26 cellular contexts compared by ENCODE assay signal in the genomic region with DNA sequence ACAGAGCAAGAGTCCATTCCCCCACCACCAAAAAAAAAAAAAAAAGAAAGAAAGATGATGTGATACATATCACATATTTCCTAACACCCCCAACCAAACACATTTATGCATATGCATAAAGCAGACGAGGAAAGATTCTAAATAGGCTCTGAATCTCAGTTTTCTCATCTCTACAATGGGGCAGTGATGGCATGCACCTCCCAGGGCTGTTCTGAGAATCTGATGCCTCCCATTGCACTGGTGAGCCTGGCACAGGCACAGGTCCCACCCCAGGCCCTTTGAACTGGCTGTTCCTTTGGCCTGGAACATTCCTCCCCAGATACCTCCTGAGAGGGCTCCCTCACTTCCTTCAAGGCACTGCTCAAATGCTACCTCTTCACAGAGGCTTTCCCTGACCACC.
DNase-seq lines count a peak whose midpoint lies in the region; ATAC-seq and TF ChIP-seq lines count a peak whose summit lies in the region.
"Had no signal": no experiment of that assay in that cellular context is flagged by ENCODE, and none has a peak within 500 bp of the region (broad histone marks: within the 10 kb centered on the region; RNA-seq: fewer than 3 reads in every experiment).

No MANE protein-coding gene starts in this region.

- no peaks in the 10 kb centered on the region for H3K23me2 ChIP-seq in H9 (ENCODE audit: insufficient read length, low read depth, low read length, poor library complexity, severe bottlenecking)

- H2AK5ac ChIP-seq in H9 (ENCODE audit: insufficient read length, low read length) = no peak overlapping the region

- no peak overlapping the region for H4K8ac ChIP-seq in H9 (replicated peaks; ENCODE audit: insufficient read length, low read depth, low read length)

- no peaks in the 10 kb centered on the region for H3K79me1 ChIP-seq in H9 (ENCODE audit: insufficient read depth, low read depth, low read length, poor library complexity, severe bottlenecking)

- in situ Hi-C loops in mammary epithelial cell (cut with MboI; ENCODE audit: low sequenced_read_pairs in 2 of 2) = no loop called here

- TF ChIP-seq CTCF in MCF 10A (IDR thresholded peaks at IDR 0.05; ENCODE audit: unreplicated experiment) (no peak), mammary epithelial cell (conservative IDR thresholded peaks at IDR 0.05 in 1 of 2, IDR thresholded peaks at IDR 0.05 in 1 of 2; ENCODE audit: extremely low read depth in 1 of 2, insufficient read depth in 1 of 2, low read depth in 1 of 2, low read length in 2 of 2) (no peak), RWPE1 (conservative IDR thresholded peaks at IDR 0.05; ENCODE audit: low read depth) (no peak), glutamatergic neuron (IDR thresholded peaks at IDR 0.05; ENCODE audit: partially characterized antibody, unreplicated experiment) (no peak), H9 (conservative IDR thresholded peaks at IDR 0.05) (no peak)

- H3K4ac ChIP-seq in H9 (ENCODE audit: low read depth, low read length) = no peak overlapping the region

- H3K4me1 ChIP-seq in mammary epithelial cell (ENCODE audit: insufficient read depth, low read length) (no peaks in the 10 kb centered on the region), H9 (ENCODE audit: insufficient read depth, low read length) (no peaks in the 10 kb centered on the region; the same call in 1 of the 2 replicates)

- POLR2A ChIA-PET in MCF 10A (lab: Yijun Ruan, JAX) (interaction anchor here (0.8 to 1.2 kb wide), 2 partner anchors 8 to 9 kb away, joined by 3 read pairs; no protein-coding TSS in a partner anchor), RWPE1 (lab: Yijun Ruan, JAX; ENCODE audit: low non-redundant PET) (no interaction called here)

- no peak overlapping the region for H3K4me2 ChIP-seq in mammary epithelial cell (ENCODE audit: insufficient read depth, low read depth, low read length)
- no peak overlapping the region for H3K4me2 ChIP-seq in H9 (ENCODE audit: insufficient read depth, insufficient read length, low read length)

- H2BK15ac ChIP-seq in H9 (ENCODE audit: low read depth, low read length) = no peak overlapping the region

- no peak overlapping the region for H2AFZ ChIP-seq in mammary epithelial cell (ENCODE audit: low read depth, low read length)
- no peak overlapping the region for H2AFZ ChIP-seq in H9 (ENCODE audit: low read length)

- TSS peak; percentile 18 for BruUV-seq in MCF 10A (replicated peaks; lab: Mats Ljungman, UMichigan)
- no TSS peak for BruUV-seq in mammary epithelial cell (replicated peaks; lab: Mats Ljungman, UMichigan)

- H4K5ac ChIP-seq in H9 (ENCODE audit: insufficient read length, low read depth, low read length) = no peak overlapping the region

- CTCF ChIA-PET in MCF 10A (lab: Yijun Ruan, JAX) = no interaction called here
- CTCF ChIA-PET in mammary epithelial cell (lab: Charles Lee; ENCODE audit: low non-redundant PET) = interaction anchor here (0.6 kb wide), 1 partner anchor 68 kb away, joined by 3 read pairs; no protein-coding TSS in a partner anchor
- CTCF ChIA-PET in RWPE1 (lab: Yijun Ruan, JAX) = no interaction called here

- H3K27me3 ChIP-seq in mammary epithelial cell (ENCODE audit: insufficient read depth, low read length) (no peaks in the 10 kb centered on the region), H9 (ENCODE audit: insufficient read depth, low read length) (no peaks in the 10 kb centered on the region; the same call in 1 of the 2 replicates)
- H3K27me3 ChIP-seq: breast epithelium, sigmoid colon, tibial artery had no signal

- H3K27me3 Mint-ChIP-seq in MCF 10A (ENCODE audit: insufficient read depth, unreplicated experiment) = no peaks in the 10 kb centered on the region
- peaks cover 3% of the 10 kb centered on the region for H3K27me3 Mint-ChIP-seq in glutamatergic neuron (ENCODE audit: unreplicated experiment)
- H3K27me3 Mint-ChIP-seq in H9 (ENCODE audit: low read depth) = no peaks in the 10 kb centered on the region; the same call in none of the 2 replicates

- intact Hi-C loops in MCF 10A (cut with micrococcal nuclease) (loop anchor here (5.0 kb wide), 1 partner anchor 68 kb away; no protein-coding TSS in a partner anchor), mammary epithelial cell (cut with micrococcal nuclease) (no loop called here)

- no peaks in the 10 kb centered on the region for H3K9me3 ChIP-seq in mammary epithelial cell (replicated peaks; ENCODE audit: insufficient read depth, low read length)
- no peaks in the 10 kb centered on the region for H3K9me3 ChIP-seq in H9 (ENCODE audit: control insufficient read depth, low read depth, low read length)
- H3K9me3 ChIP-seq: breast epithelium, prostate gland, tibial artery had no signal

- WGBS in mammary epithelial cell (ENCODE audit: low coverage, missing lambda C conversion rate) = 57% methylated on average over 1 of the region's 1 CpG
- no CpG with 5 or more reads among the region's 1 CpG for WGBS in H9 (ENCODE audit: extremely low coverage, insufficient read length, low lambda C conversion rate)

- no peak overlapping the region for H2BK120ac ChIP-seq in H9 (ENCODE audit: low read depth, low read length, poor library complexity, severe bottlenecking)

- ATAC-seq in stimulated activated effector memory CD8-positive, alpha-beta T cell treated with anti-CD3 and anti-CD28 coated beads, Interleukin-12 subunit alpha, Interleukin-12 subunit beta, amount 100 ng/mL, for 72 hours = no peak
- ATAC-seq in GM19351 (IDR thresholded peaks at IDR 0.05; ENCODE audit: unreplicated experiment) (no peak), HG03135 (IDR thresholded peaks at IDR 0.05; ENCODE audit: unreplicated experiment) (no peak)
- ATAC-seq: left ventricle myocardium superior had no signal

- H3K18ac ChIP-seq in H9 (ENCODE audit: insufficient read length, low read depth, low read length) = no peak overlapping the region

- no peak overlapping the region for H3K27ac Mint-ChIP-seq in MCF 10A (ENCODE audit: low read depth, unreplicated experiment)
- peak overlapping the region; percentile 52 for H3K27ac Mint-ChIP-seq in glutamatergic neuron (ENCODE audit: unreplicated experiment)
- peak overlapping the region; percentile 27 for H3K27ac Mint-ChIP-seq in stimulated activated effector memory CD8-positive, alpha-beta T cell treated with anti-CD3 and anti-CD28 coated beads, Interleukin-12 subunit alpha, Interleukin-12 subunit beta, amount 100 ng/mL, for 72 hours
- no peak overlapping the region for H3K27ac Mint-ChIP-seq in H9
- H3K27ac Mint-ChIP-seq: activated B cell treated with CpG ODN at 0.5 μM for 24 hours; activated naive CD4-positive, alpha-beta T cell treated with anti-CD3 and anti-CD28 coated beads for 36 hours; activated T-helper 1 cell treated with anti-CD3 and anti-CD28 coated beads, Interleukin-12 subunit alpha, Interleukin-12 subunit beta, Interleukin-2, Interleukin-4 antibody, amounts not matched to agents 30 ng/mL and 10 ng/mL and 1 ng/mL, durations not matched to agents 14 hours and 24 hours and 36 hours had no signal

- no peak overlapping the region for H3K4me3 Mint-ChIP-seq in MCF 10A (ENCODE audit: unreplicated experiment)
- no peak overlapping the region for H3K4me3 Mint-ChIP-seq in glutamatergic neuron (ENCODE audit: unreplicated experiment)
- H3K4me3 Mint-ChIP-seq in stimulated activated effector memory CD8-positive, alpha-beta T cell treated with anti-CD3 and anti-CD28 coated beads, Interleukin-12 subunit alpha, Interleukin-12 subunit beta, amount 100 ng/mL, for 72 hours = no peak overlapping the region
- H3K4me3 Mint-ChIP-seq in H9 = no peak overlapping the region
- H3K4me3 Mint-ChIP-seq: activated B cell treated with CpG ODN at 0.5 μM for 24 hours; activated naive CD4-positive, alpha-beta T cell treated with anti-CD3 and anti-CD28 coated beads for 36 hours; activated T-helper 1 cell treated with anti-CD3 and anti-CD28 coated beads, Interleukin-12 subunit alpha, Interleukin-12 subunit beta, Interleukin-2, Interleukin-4 antibody, amounts not matched to agents 30 ng/mL and 10 ng/mL and 1 ng/mL, durations not matched to agents 14 hours and 24 hours and 36 hours; CD4-positive, alpha-beta memory T cell; naive B cell had no signal

- no peak overlapping the region for H2BK20ac ChIP-seq in H9 (ENCODE audit: low read depth, low read length, poor library complexity, severe bottlenecking)

- H3K27ac ChIP-seq in mammary epithelial cell (ENCODE audit: insufficient read depth, low read depth, low read length) = no peak overlapping the region
- H3K27ac ChIP-seq in RWPE1 = peak overlapping the region; percentile 26
- no peak overlapping the region for H3K27ac ChIP-seq in H9 (ENCODE audit: insufficient read length, low read depth, low read length)
- H3K27ac ChIP-seq: breast epithelium, prostate gland, tibial artery had no signal

- H3K79me2 ChIP-seq in mammary epithelial cell (ENCODE audit: insufficient read depth, low read length) (no peaks in the 10 kb centered on the region), H9 (ENCODE audit: insufficient read depth, low read length) (no peaks in the 10 kb centered on the region)

- H3K4me1 Mint-ChIP-seq in MCF 10A (ENCODE audit: insufficient read depth, unreplicated experiment) = peaks cover 6% of the 10 kb centered on the region
- peaks cover 26% of the 10 kb centered on the region for H3K4me1 Mint-ChIP-seq in glutamatergic neuron (ENCODE audit: low read depth, unreplicated experiment)
- peaks cover 38% of the 10 kb centered on the region for H3K4me1 Mint-ChIP-seq in stimulated activated effector memory CD8-positive, alpha-beta T cell treated with anti-CD3 and anti-CD28 coated beads, Interleukin-12 subunit alpha, Interleukin-12 subunit beta, amount 100 ng/mL, for 72 hours
- peaks cover 35 to 48% of the 10 kb centered on the region in 2 experiments for H3K4me1 Mint-ChIP-seq in H9
- H3K4me1 Mint-ChIP-seq: naive B cell had no signal

- H3K36me3 Mint-ChIP-seq in MCF 10A (ENCODE audit: insufficient read depth, unreplicated experiment) (peaks cover 35% of the 10 kb centered on the region), glutamatergic neuron (ENCODE audit: unreplicated experiment) (no peaks in the 10 kb centered on the region), H9 (ENCODE audit: insufficient read depth in 1 of 3, low read depth in 3 of 3) (peaks cover 0 to 3% (median 0%) of the 10 kb centered on the region in 3 experiments; a peak in 1 of 7 replicates)
- peaks cover 42% of the 10 kb centered on the region for H3K36me3 Mint-ChIP-seq in stimulated activated effector memory CD8-positive, alpha-beta T cell treated with anti-CD3 and anti-CD28 coated beads, Interleukin-12 subunit alpha, Interleukin-12 subunit beta, amount 100 ng/mL, for 72 hours
- H3K36me3 Mint-ChIP-seq: naive B cell had no signal

- H2BK5ac ChIP-seq in H9 (ENCODE audit: insufficient read length, low read length) = no peak overlapping the region

- H4K91ac ChIP-seq in H9 (ENCODE audit: insufficient read length, low read depth, low read length) = no peak overlapping the region

- no peak overlapping the region for H3K56ac ChIP-seq in H9 (ENCODE audit: insufficient read length, low read depth, low read length)

- dilution Hi-C loops in mammary epithelial cell (cut with HindIII; ENCODE audit: low sequenced_read_pairs) = no loop called here

- no peak overlapping the region for H3K23ac ChIP-seq in H9 (ENCODE audit: insufficient read length, low read depth, low read length)

- H4K20me1 ChIP-seq in mammary epithelial cell (ENCODE audit: insufficient read depth, low read length) (no peaks in the 10 kb centered on the region), H9 (ENCODE audit: control insufficient read depth, insufficient read depth, insufficient read length) (no peaks in the 10 kb centered on the region)

- no peaks in the 10 kb centered on the region for H3K36me3 ChIP-seq in mammary epithelial cell (ENCODE audit: insufficient read depth, low read length)
- H3K36me3 ChIP-seq: breast epithelium, prostate gland had no signal

- H3K4me3 ChIP-seq in mammary epithelial cell (replicated peaks in 1 of 3; ENCODE audit: insufficient read depth in 1 of 3, low read depth in 2 of 3, low read length in 3 of 3) = no peak overlapping the region
- H3K4me3 ChIP-seq: breast epithelium, GM12878, prostate gland, sigmoid colon, tibial artery had no signal

- DNase-seq in MCF 10A (ENCODE audit: unreplicated experiment) = no peak
- no peak for DNase-seq in mammary epithelial cell
- DNase-seq in RWPE1 (ENCODE audit: low spot score) = no peak
- no peak for DNase-seq in glutamatergic neuron
- DNase-seq in stimulated activated effector memory CD8-positive, alpha-beta T cell treated with anti-CD3 and anti-CD28 coated beads, Interleukin-12 subunit alpha, Interleukin-12 subunit beta, amount 100 ng/mL, for 72 hours (ENCODE audit: low spot score in 2 of 2) = no peak
- no peak for DNase-seq in H9
- DNase-seq: activated B cell treated with CpG ODN at 0.5 μM for 24 hours; activated CD4-positive, alpha-beta T cell treated with anti-CD3 and anti-CD28 coated beads, Interleukin-2, amount 50 U/mL, for 4 hours; activated naive CD4-positive, alpha-beta T cell treated with anti-CD3 and anti-CD28 coated beads for 36 hours; CD4-positive, alpha-beta memory T cell; effector CD4-positive, alpha-beta T cell; HCEC 1CT; left ventricle myocardium superior; naive B cell; NCI-H1048; NCI-H2107; SIG-M5; sigmoid colon; stimulated activated CD4-positive, alpha-beta T cell treated with anti-CD3 and anti-CD28 coated beads, Interleukin-4, amount 100 ng/mL, for 24 hours; tibial artery had no signal

- no peak overlapping the region for H2BK12ac ChIP-seq in H9 (ENCODE audit: insufficient read length, low read depth, low read length)

- no peak overlapping the region for H3T11ph ChIP-seq in H9 (ENCODE audit: low read length)

- H3K9me3 Mint-ChIP-seq in MCF 10A (ENCODE audit: unreplicated experiment) = no peaks in the 10 kb centered on the region
- H3K9me3 Mint-ChIP-seq in glutamatergic neuron (ENCODE audit: unreplicated experiment) = peaks cover 3% of the 10 kb centered on the region
- no peaks in the 10 kb centered on the region for H3K9me3 Mint-ChIP-seq in stimulated activated effector memory CD8-positive, alpha-beta T cell treated with anti-CD3 and anti-CD28 coated beads, Interleukin-12 subunit alpha, Interleukin-12 subunit beta, amount 100 ng/mL, for 72 hours
- H3K9me3 Mint-ChIP-seq in H9 = peaks cover 0 to 2% of the 10 kb centered on the region in 2 experiments; a peak in 3 of 5 replicates
- H3K9me3 Mint-ChIP-seq: activated B cell treated with CpG ODN at 0.5 μM for 24 hours; activated naive CD4-positive, alpha-beta T cell treated with anti-CD3 and anti-CD28 coated beads for 36 hours; activated T-helper 1 cell treated with anti-CD3 and anti-CD28 coated beads, Interleukin-12 subunit alpha, Interleukin-12 subunit beta, Interleukin-2, Interleukin-4 antibody, amounts not matched to agents 30 ng/mL and 10 ng/mL and 1 ng/mL, durations not matched to agents 14 hours and 24 hours and 36 hours; CD4-positive, alpha-beta memory T cell; naive B cell had no signal

- H3K9ac ChIP-seq in mammary epithelial cell (ENCODE audit: insufficient read depth, low read length) = no peak overlapping the region
- H3K9ac ChIP-seq in H9 (ENCODE audit: extremely low read depth, insufficient read length, low read length) = no peak overlapping the region

- H3K14ac ChIP-seq in H9 (ENCODE audit: insufficient read depth, low read length) = no peak overlapping the region

Comparison
In these comparisons a context has a peak if more than half of its experiments do, and no peak if none do; other contexts are left out.
1. H3K27ac Mint-ChIP-seq: peak in glutamatergic neuron (single experiment) and stimulated activated effector memory CD8-positive, alpha-beta T cell treated with anti-CD3 and anti-CD28 coated beads, Interleukin-12 subunit alpha, Interleukin-12 subunit beta, amount 100 ng/mL, for 72 hours (single experiment); none in MCF 10A (single experiment) and H9 (0 of 3).